In genomic region chrX:48676893-48677270, GRCh38 we compare ENCODE assay signal across 2 cellular contexts.
TF ChIP-seq lines count a peak whose summit lies in the region.

No MANE protein-coding gene starts in this region.

TF ChIP-seq in HCT116, 20 proteins besides CTCF, POLR2A, EP300 and RAD21:
- TF ChIP-seq ZNF274 (IDR thresholded peaks at IDR 0.05; ENCODE audit: low read depth, low read length): no peak

TF ChIP-seq in H1, 55 proteins besides CTCF, POLR2A, EP300 and RAD21:
- TF ChIP-seq RXRA (IDR thresholded peaks at IDR 0.05; ENCODE audit: insufficient read depth, low read depth, low read length) (no peak), SP2 (IDR thresholded peaks at IDR 0.05; ENCODE audit: low read length) (no peak), E2F6 (IDR thresholded peaks at IDR 0.05) (no peak), PHF8 (conservative IDR thresholded peaks at IDR 0.05; ENCODE audit: low read depth, low read length) (0 out of 2 replicates have a peak, but pooled peaks have one; percentile 6), MAX (IDR thresholded peaks at IDR 0.05) (no peak), KDM4A (IDR thresholded peaks at IDR 0.05; ENCODE audit: low read depth, low read length, severe bottlenecking) (peak; percentile 44)
